8 cellular contexts compared by ENCODE assay signal in genomic region chr7:1665721-1666250, GRCh38. TPM values are rescaled to one million over a fixed set of nuclear protein-coding genes. Genes with fewer than 3 reads are reported as not detected.
DNase-seq lines count a peak whose midpoint lies in the region; ATAC-seq and TF ChIP-seq lines count a peak whose summit lies in the region.
"Had no signal": no experiment of that assay in that cellular context is flagged by ENCODE, and none has a peak within 500 bp of the region (broad histone marks: within the 10 kb centered on the region; RNA-seq: fewer than 3 reads in every experiment).

No MANE protein-coding gene starts in this region.

- no peak for ATAC-seq in stimulated activated effector memory CD8-positive, alpha-beta T cell treated with anti-CD3 and anti-CD28 coated beads, Interleukin-12 subunit alpha, Interleukin-12 subunit beta, amount 100 ng/mL, for 72 hours
- no peak for ATAC-seq in natural killer cell treated with Interleukin-12 subunit alpha and Interleukin-12 subunit beta and Interleukin-15 and Interleukin-18, amount 100 ng/mL, for 72 hours

- no peaks in the 10 kb centered on the region for H3F3A ChIP-seq in OCI-LY1 (ENCODE audit: insufficient read depth, low read length)

- no peak overlapping the region for H3K9ac ChIP-seq in OCI-LY1 (ENCODE audit: low read length)

- H3K27ac Mint-ChIP-seq in stimulated activated effector memory CD8-positive, alpha-beta T cell treated with anti-CD3 and anti-CD28 coated beads, Interleukin-12 subunit alpha, Interleukin-12 subunit beta, amount 100 ng/mL, for 72 hours = no peak overlapping the region
- H3K27ac Mint-ChIP-seq in natural killer cell treated with Interleukin-12 subunit alpha and Interleukin-12 subunit beta and Interleukin-15 and Interleukin-18, amount 100 ng/mL, for 72 hours = no peak overlapping the region

- no peaks in the 10 kb centered on the region for H3K36me3 ChIP-seq in OCI-LY1 (ENCODE audit: insufficient read depth, low read length)

- H3K27me3 ChIP-seq in OCI-LY1 (ENCODE audit: insufficient read depth, low read length) = peaks cover 9% of the 10 kb centered on the region; the same call in 1 of the 2 replicates

- no peaks in the 10 kb centered on the region for H3K79me2 ChIP-seq in OCI-LY1 (ENCODE audit: insufficient read depth, low read length)

- H3K4me1 Mint-ChIP-seq in stimulated activated effector memory CD8-positive, alpha-beta T cell treated with anti-CD3 and anti-CD28 coated beads, Interleukin-12 subunit alpha, Interleukin-12 subunit beta, amount 100 ng/mL, for 72 hours = peaks cover 27% of the 10 kb centered on the region
- H3K4me1 Mint-ChIP-seq in natural killer cell treated with Interleukin-12 subunit alpha and Interleukin-12 subunit beta and Interleukin-15 and Interleukin-18, amount 100 ng/mL, for 72 hours (ENCODE audit: low read depth in 2 of 2) = peaks cover 9 to 14% of the 10 kb centered on the region in 2 donors

- H3K36me3 Mint-ChIP-seq in stimulated activated effector memory CD8-positive, alpha-beta T cell treated with anti-CD3 and anti-CD28 coated beads, Interleukin-12 subunit alpha, Interleukin-12 subunit beta, amount 100 ng/mL, for 72 hours = no peaks in the 10 kb centered on the region
- no peaks in the 10 kb centered on the region for H3K36me3 Mint-ChIP-seq in natural killer cell treated with Interleukin-12 subunit alpha and Interleukin-12 subunit beta and Interleukin-15 and Interleukin-18, amount 100 ng/mL, for 72 hours

- peaks cover 7% of the 10 kb centered on the region for H3K4me1 ChIP-seq in OCI-LY1 (ENCODE audit: insufficient read depth, low read length, severe bottlenecking)

- peaks cover 25 to 30% of the 10 kb centered on the region in 2 donors for H3K27me3 Mint-ChIP-seq in natural killer cell treated with Interleukin-12 subunit alpha and Interleukin-12 subunit beta and Interleukin-15 and Interleukin-18, amount 100 ng/mL, for 72 hours

- no peaks in the 10 kb centered on the region for H3K9me3 ChIP-seq in OCI-LY1 (ENCODE audit: low read length)

- peak overlapping the region; percentile 27 for H3K4me3 ChIP-seq in OCI-LY1 (ENCODE audit: low read depth, low read length, poor library complexity, severe bottlenecking)
- peak overlapping the region; percentile 61 for H3K4me3 ChIP-seq in fibroblast of the aortic adventitia (ENCODE audit: low read depth, low read length)

- TF ChIP-seq CTCF in GM10266 (IDR thresholded peaks at IDR 0.05; ENCODE audit: control insufficient read depth, insufficient read depth, low read depth, missing control alignments) = no peak
- TF ChIP-seq CTCF in OCI-LY1 (IDR thresholded peaks at IDR 0.05; ENCODE audit: low read length) = no peak
- TF ChIP-seq CTCF in fibroblast of the aortic adventitia (IDR thresholded peaks at IDR 0.05; ENCODE audit: insufficient read depth, low read length) = no peak

- intact Hi-C loops in posterior vena cava (cut with DNase I) = no loop called here

- H3K27ac ChIP-seq in OCI-LY1 (ENCODE audit: low read depth, low read length, poor library complexity, severe bottlenecking) = no peak overlapping the region

- no peak overlapping the region; the same call in 1 of the 2 replicates for H3K4me2 ChIP-seq in OCI-LY1 (ENCODE audit: low read length)

- H3K9me3 Mint-ChIP-seq in stimulated activated effector memory CD8-positive, alpha-beta T cell treated with anti-CD3 and anti-CD28 coated beads, Interleukin-12 subunit alpha, Interleukin-12 subunit beta, amount 100 ng/mL, for 72 hours = no peaks in the 10 kb centered on the region
- H3K9me3 Mint-ChIP-seq in natural killer cell treated with Interleukin-12 subunit alpha and Interleukin-12 subunit beta and Interleukin-15 and Interleukin-18, amount 100 ng/mL, for 72 hours = no peaks in the 10 kb centered on the region

- no peak overlapping the region for H2AFZ ChIP-seq in OCI-LY1 (ENCODE audit: low read length)

- no peak overlapping the region for H3K4me3 Mint-ChIP-seq in stimulated activated effector memory CD8-positive, alpha-beta T cell treated with anti-CD3 and anti-CD28 coated beads, Interleukin-12 subunit alpha, Interleukin-12 subunit beta, amount 100 ng/mL, for 72 hours
- H3K4me3 Mint-ChIP-seq in natural killer cell treated with Interleukin-12 subunit alpha and Interleukin-12 subunit beta and Interleukin-15 and Interleukin-18, amount 100 ng/mL, for 72 hours = no peak overlapping the region

- no peaks in the 10 kb centered on the region for H3K9me2 ChIP-seq in OCI-LY1 (ENCODE audit: low read depth, low read length)

- H4K20me1 ChIP-seq in OCI-LY1 (ENCODE audit: insufficient read depth, low read length) = no peaks in the 10 kb centered on the region

- DNase-seq in GM10266 (ENCODE audit: extremely low spot score) (peak; percentile 70), fibroblast of the aortic adventitia (ENCODE audit: low read depth) (no peak), posterior vena cava (ENCODE audit: low spot score) (peak; percentile 71), pons (ENCODE audit: low spot score) (no peak)
- DNase-seq in stimulated activated effector memory CD8-positive, alpha-beta T cell treated with anti-CD3 and anti-CD28 coated beads, Interleukin-12 subunit alpha, Interleukin-12 subunit beta, amount 100 ng/mL, for 72 hours (ENCODE audit: low spot score in 2 of 2) = no peak
- DNase-seq in natural killer cell treated with Interleukin-12 subunit alpha and Interleukin-12 subunit beta and Interleukin-15 and Interleukin-18, amount 100 ng/mL, for 72 hours (ENCODE audit: low spot score) = no peak

RNA-seq across cellular contexts. Expression of gene ELFN1, which starts 4.3 kb away (rescaled TPM):
- total RNA-seq in fibroblast of the aortic adventitia (ENCODE audit: low replicate concordance) = 1.6 and 3.8 TPM in 2 replicates
- total RNA-seq in posterior vena cava = 1 to 10 TPM; 1.2 to 1.8 TPM
- total RNA-seq in natural killer cell treated with Interleukin-12 subunit alpha and Interleukin-12 subunit beta and Interleukin-15 and Interleukin-18, amount 100 ng/mL, for 72 hours = under 1 TPM in 1 of 2 donors, not detected in 1; 0.11 TPM
- total RNA-seq: M059J had no signal

Comparison
In these comparisons a context has a peak if more than half of its experiments do, and no peak if none do; other contexts are left out.
1. DNase-seq: peak in GM10266 (single experiment) and posterior vena cava (single experiment); none in fibroblast of the aortic adventitia (single experiment), stimulated activated effector memory CD8-positive, alpha-beta T cell treated with anti-CD3 and anti-CD28 coated beads, Interleukin-12 subunit alpha, Interleukin-12 subunit beta, amount 100 ng/mL, for 72 hours (0 of 2), natural killer cell treated with Interleukin-12 subunit alpha and Interleukin-12 subunit beta and Interleukin-15 and Interleukin-18, amount 100 ng/mL, for 72 hours (single experiment) and pons (single experiment).